In the genomic region with DNA sequence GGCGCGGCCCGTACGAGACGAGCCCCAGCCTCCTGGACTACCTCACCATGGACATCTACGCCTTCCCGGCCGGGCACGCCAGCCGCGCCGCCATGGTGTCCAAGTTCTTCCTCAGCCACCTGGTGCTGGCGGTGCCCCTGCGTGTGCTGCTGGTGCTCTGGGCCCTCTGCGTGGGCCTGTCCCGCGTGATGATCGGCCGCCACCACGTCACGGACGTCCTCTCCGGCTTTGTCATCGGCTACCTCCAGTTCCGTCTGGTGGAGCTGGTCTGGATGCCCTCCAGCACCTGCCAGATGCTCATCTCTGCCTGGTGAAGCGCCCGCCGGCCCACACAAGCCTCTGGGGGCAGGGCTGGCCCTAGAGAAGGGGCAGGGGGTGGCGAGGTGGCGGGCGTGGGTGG, we compare ENCODE assay signal across 22 cellular contexts.
"Had no signal": no experiment of that assay in that cellular context is flagged by ENCODE, and none has a peak within 500 bp of the region (broad histone marks: within the 10 kb centered on the region; RNA-seq: fewer than 3 reads in every experiment).

No MANE protein-coding gene starts in this region.

- H3K27ac Mint-ChIP-seq: activated T-cell treated with anti-CD3 and anti-CD28 coated beads, Interleukin-2, amount 50 U/mL, for 72 hours; dendritic cell treated with granulocyte-macrophage colony-stimulating factor and Interleukin-4, amounts not matched to agents 40 ng/mL and 50 ng/mL, for 4 days; endodermal cell; natural killer cell treated with Interleukin-12 subunit alpha and Interleukin-12 subunit beta and Interleukin-15 and Interleukin-18, amount 100 ng/mL, for 72 hours; T-helper 2 cell treated with Interferon-gamma antibody and Interleukin-4, amounts not matched to agents 5 μg/mL and 100 μg/mL, for 36 hours had no signal

- ATAC-seq: activated naive CD4-positive, alpha-beta T cell treated with anti-CD3 and anti-CD28 coated beads, Interleukin-2, amount 50 U/mL, for 72 hours; activated T-cell treated with anti-CD3 and anti-CD28 coated beads, Interleukin-2, amount 50 U/mL, for 72 hours; esophagus mucosa; left lobe of liver; mucosa of descending colon; natural killer cell treated with Interleukin-12 subunit alpha and Interleukin-12 subunit beta and Interleukin-15 and Interleukin-18, amount 100 ng/mL, for 72 hours had no signal

- H3K4me1 Mint-ChIP-seq: endodermal cell had no signal

- H3K4me3 ChIP-seq: breast epithelium, heart right ventricle, lung, mucosa of descending colon, transverse colon had no signal

- H3K4me3 Mint-ChIP-seq: activated T-cell treated with anti-CD3 and anti-CD28 coated beads, Interleukin-2, amount 50 U/mL, for 72 hours; central memory CD8-positive, alpha-beta T cell; dendritic cell treated with granulocyte-macrophage colony-stimulating factor and Interleukin-4, amounts not matched to agents 40 ng/mL and 50 ng/mL, for 4 days; endodermal cell; natural killer cell treated with Interleukin-12 subunit alpha and Interleukin-12 subunit beta and Interleukin-15 and Interleukin-18, amount 100 ng/mL, for 72 hours; T-helper 2 cell treated with Interferon-gamma antibody and Interleukin-4, amounts not matched to agents 5 μg/mL and 100 μg/mL, for 36 hours had no signal

- H3K27me3 ChIP-seq: breast epithelium, heart right ventricle, transverse colon had no signal

- H3K36me3 ChIP-seq: breast epithelium, transverse colon had no signal

- H3K9me3 ChIP-seq: breast epithelium, heart right ventricle, mucosa of descending colon, transverse colon had no signal

- H3K27ac ChIP-seq: breast epithelium, transverse colon, VCaP had no signal

- H3K9me3 Mint-ChIP-seq: activated naive CD4-positive, alpha-beta T cell treated with anti-CD3 and anti-CD28 coated beads, Interleukin-2, amount 50 U/mL, for 72 hours; activated T-cell treated with anti-CD3 and anti-CD28 coated beads, Interleukin-2, amount 50 U/mL, for 72 hours; central memory CD8-positive, alpha-beta T cell; dendritic cell treated with granulocyte-macrophage colony-stimulating factor and Interleukin-4, amounts not matched to agents 40 ng/mL and 50 ng/mL, for 4 days; endodermal cell; natural killer cell treated with Interleukin-12 subunit alpha and Interleukin-12 subunit beta and Interleukin-15 and Interleukin-18, amount 100 ng/mL, for 72 hours; T-helper 2 cell treated with Interferon-gamma antibody and Interleukin-4, amounts not matched to agents 5 μg/mL and 100 μg/mL, for 36 hours had no signal

- H3K36me3 Mint-ChIP-seq: activated naive CD4-positive, alpha-beta T cell treated with anti-CD3 and anti-CD28 coated beads, Interleukin-2, amount 50 U/mL, for 72 hours; natural killer cell treated with Interleukin-12 subunit alpha and Interleukin-12 subunit beta and Interleukin-15 and Interleukin-18, amount 100 ng/mL, for 72 hours had no signal

- H3K4me1 ChIP-seq: breast epithelium had no signal

- DNase-seq: activated CD4-positive, alpha-beta T cell treated with anti-CD3 and anti-CD28 coated beads for 4 hours; activated CD4-positive, alpha-beta T cell treated with anti-CD3 and anti-CD28 coated beads, Interleukin-2, amount 50 U/mL, for 4 hours; activated naive CD4-positive, alpha-beta T cell; activated T-cell treated with anti-CD3 and anti-CD28 coated beads for 4 hours; activated T-cell treated with anti-CD3 and anti-CD28 coated beads, Interleukin-2, amount 50 U/mL, for 72 hours; endodermal cell; foreskin fibroblast; heart right ventricle; mucosa of descending colon; stimulated activated naive CD4-positive, alpha-beta T cell treated with Interleukin-2 at 50 U/mL for 16 hours; T-helper 1 cell; transverse colon had no signal

- H3K27me3 Mint-ChIP-seq: central memory CD8-positive, alpha-beta T cell; natural killer cell treated with Interleukin-12 subunit alpha and Interleukin-12 subunit beta and Interleukin-15 and Interleukin-18, amount 100 ng/mL, for 72 hours had no signal
